24 cellular contexts compared by ENCODE assay signal in genomic region chr6:166410426-166410935, GRCh38. TPM values are rescaled to one million over a fixed set of nuclear protein-coding genes. Genes with fewer than 3 reads are reported as not detected.
DNase-seq lines count a peak whose midpoint lies in the region; ATAC-seq, FAIRE-seq and TF ChIP-seq lines count a peak whose summit lies in the region.
"Had no signal": no experiment of that assay in that cellular context is flagged by ENCODE, and none has a peak within 500 bp of the region (broad histone marks: within the 10 kb centered on the region; RNA-seq: fewer than 3 reads in every experiment).

No MANE protein-coding gene starts in this region.

- DNase-seq in CD8-positive, alpha-beta memory T cell, result peak in 1 of 5 donors; percentile 35
- DNase-seq in GM23338 (ENCODE audit: low spot score) (no peak), K562 (ENCODE audit: extremely low read depth in 1 of 4, low spot score in 3 of 4) (no peak), H7 (no peak), HT-29 (ENCODE audit: low spot score) (no peak), urothelium cell line (ENCODE audit: low spot score) (no peak)
- DNase-seq: activated CD4-positive, alpha-beta T cell treated with anti-CD3 and anti-CD28 coated beads, Interleukin-2, amount 50 U/mL, for 48 hours; activated T-cell treated with anti-CD3 and anti-CD28 coated beads, Interleukin-2, amount 50 U/mL, for 24 hours; amygdala; cerebellar nuclear complex; DMS153; effector CD8-positive, alpha-beta T cell; heart right ventricle; islet precursor cell; mammary epithelial cell; NCI-H1092 treated with DMSO at 0.1 percent for 48 hours; NCI-H2171; NCI-H774; spleen had no signal

- no peak overlapping the region for H2AFZ ChIP-seq in GM23338
- no peak overlapping the region for H2AFZ ChIP-seq in K562 (ENCODE audit: low read depth, low read length)

- peak overlapping the region in 7 of 8 donors; percentile 63 to 95 (median 82) for H3K27ac Mint-ChIP-seq in CD8-positive, alpha-beta memory T cell
- H3K27ac Mint-ChIP-seq in GM23338, result peak overlapping the region; percentile 9; the same call in 1 of the 2 replicates

- TF ChIP-seq CTCF in GM23338 (conservative IDR thresholded peaks at IDR 0.05; ENCODE audit: low read depth in 2 of 2) (no peak), K562 (IDR thresholded peaks at IDR 0.05 in 2 of 3, conservative IDR thresholded peaks at IDR 0.05 in 1 of 3; ENCODE audit: insufficient read depth in 2 of 3, low read depth in 1 of 3, low read length in 3 of 3) (no peak)

- 6% methylated on average over 10 of the region's 10 CpGs for WGBS in K562 (ENCODE audit: insufficient coverage, low coverage, missing lambda C conversion rate)

- H3K9me3 ChIP-seq in BLaER1, result no peaks in the 10 kb centered on the region
- no peaks in the 10 kb centered on the region for H3K9me3 ChIP-seq in CD8-positive, alpha-beta memory T cell (ENCODE audit: low read length)
- no peaks in the 10 kb centered on the region for H3K9me3 ChIP-seq in K562 (replicated peaks; ENCODE audit: control insufficient read depth, insufficient read depth, low read depth, low read length)
- H3K9me3 ChIP-seq: heart right ventricle, spleen, thoracic aorta had no signal

- no peaks in the 10 kb centered on the region for H3K9me3 Mint-ChIP-seq in CD8-positive, alpha-beta memory T cell
- no peaks in the 10 kb centered on the region for H3K9me3 Mint-ChIP-seq in GM23338
- H3K9me3 Mint-ChIP-seq: activated T-cell treated with anti-CD3 and anti-CD28 coated beads, Interleukin-2, amount 50 U/mL, for 24 hours had no signal

- H3K4me3 ChIP-seq in BLaER1 (no peak overlapping the region), GM23338 (no peak overlapping the region), K562 (no peak overlapping the region), H7 (ENCODE audit: insufficient read depth, low read depth, low read length) (no peak overlapping the region)
- no peak overlapping the region for H3K4me3 ChIP-seq in CD8-positive, alpha-beta memory T cell (ENCODE audit: low read length)
- H3K4me3 ChIP-seq: heart right ventricle, spleen, thoracic aorta had no signal

- no peaks in the 10 kb centered on the region for H3K36me3 ChIP-seq in BLaER1
- no peaks in the 10 kb centered on the region for H3K36me3 ChIP-seq in CD8-positive, alpha-beta memory T cell (ENCODE audit: insufficient read depth, low read length)
- H3K36me3 ChIP-seq in GM23338 (ENCODE audit: insufficient read depth), result no peaks in the 10 kb centered on the region
- no peaks in the 10 kb centered on the region for H3K36me3 ChIP-seq in K562 (ENCODE audit: control insufficient read depth, insufficient read depth, low read length)
- H3K36me3 ChIP-seq in H7 (replicated peaks; ENCODE audit: control insufficient read depth, insufficient read depth, low read length), result peaks cover 1% of the 10 kb centered on the region

- peaks cover 0 to 3% of the 10 kb centered on the region in 2 donors for H3K27me3 Mint-ChIP-seq in CD8-positive, alpha-beta memory T cell
- peaks cover 7% of the 10 kb centered on the region for H3K27me3 Mint-ChIP-seq in GM23338 (ENCODE audit: insufficient read depth, low read depth, poor library complexity)
- H3K27me3 Mint-ChIP-seq: activated T-cell treated with anti-CD3 and anti-CD28 coated beads, Interleukin-2, amount 50 U/mL, for 24 hours had no signal

- POLR2A ChIA-PET in CD8-positive, alpha-beta memory T cell (lab: Charles Lee), result no interaction called here
- POLR2A ChIA-PET in K562 (lab: Yijun Ruan, JAX), result interaction anchor here (0.6 to 1.3 kb wide), 3 partner anchors 10 to 130 kb away, joined by 3 to 5 read pairs (median 4); no protein-coding TSS in a partner anchor

- no peak for TF ChIP-seq POLR2A in K562 (conservative IDR thresholded peaks at IDR 0.05)

- no peaks in the 10 kb centered on the region for H3K36me3 Mint-ChIP-seq in CD8-positive, alpha-beta memory T cell
- peaks cover 18% of the 10 kb centered on the region for H3K36me3 Mint-ChIP-seq in GM23338 (ENCODE audit: low read depth)

- 0 out of 2 replicates have a peak, but pooled peaks cover under 1% of the 10 kb centered on the region for H3K9me2 ChIP-seq in GM23338 (ENCODE audit: insufficient read depth)

- H3K27me3 ChIP-seq in BLaER1 (no peaks in the 10 kb centered on the region), GM23338 (ENCODE audit: insufficient read depth) (no peaks in the 10 kb centered on the region), K562 (ENCODE audit: control insufficient read depth in 2 of 2, insufficient read depth in 2 of 2, low read length in 2 of 2) (peaks cover 55 to 82% of the 10 kb centered on the region in 2 experiments), H7 (ENCODE audit: control insufficient read depth, insufficient read depth, low read length) (no peaks in the 10 kb centered on the region)
- H3K27me3 ChIP-seq in CD8-positive, alpha-beta memory T cell (ENCODE audit: insufficient read depth, low read length, poor library complexity, severe bottlenecking), result no peaks in the 10 kb centered on the region
- H3K27me3 ChIP-seq: heart right ventricle, spleen had no signal

- H3K27ac ChIP-seq in BLaER1, result no peak overlapping the region
- no peak overlapping the region for H3K27ac ChIP-seq in CD8-positive, alpha-beta memory T cell (ENCODE audit: low read depth, low read length)
- 0 out of 2 replicates have a peak overlapping the region, but pooled peaks have one; percentile 2 for H3K27ac ChIP-seq in GM23338 (ENCODE audit: low read depth)
- H3K27ac ChIP-seq in K562 (ENCODE audit: extremely low read depth, low read depth, low read length), result no peak overlapping the region
- H3K27ac ChIP-seq: thoracic aorta had no signal

- H3K4me1 ChIP-seq in BLaER1 (peaks cover 21% of the 10 kb centered on the region), GM23338 (ENCODE audit: insufficient read depth) (peaks cover 10% of the 10 kb centered on the region), K562 (replicated peaks in 1 of 2; ENCODE audit: control insufficient read depth in 2 of 2, insufficient read depth in 2 of 2, low read length in 2 of 2) (peaks cover 0 to 11% of the 10 kb centered on the region in 2 experiments; a peak in 1 of 5 replicates)
- peaks cover 51% of the 10 kb centered on the region for H3K4me1 ChIP-seq in CD8-positive, alpha-beta memory T cell (ENCODE audit: insufficient read depth, low read length)
- H3K4me1 ChIP-seq: heart right ventricle had no signal

- H3K79me2 ChIP-seq in GM23338 (replicated peaks; ENCODE audit: insufficient read depth) (no peaks in the 10 kb centered on the region), K562 (ENCODE audit: control insufficient read depth, insufficient read depth, low read length) (no peaks in the 10 kb centered on the region)

- H4K20me1 ChIP-seq in BLaER1 (no peaks in the 10 kb centered on the region), GM23338 (replicated peaks; ENCODE audit: insufficient read depth) (no peaks in the 10 kb centered on the region; the same call in 1 of the 2 replicates), K562 (replicated peaks; ENCODE audit: control insufficient read depth, insufficient read depth, low read length) (peaks cover 8% of the 10 kb centered on the region; the same call in 1 of the 2 replicates)

- H3K9ac ChIP-seq in BLaER1 (no peak overlapping the region), K562 (ENCODE audit: insufficient read depth in 1 of 2, low read depth in 2 of 2, low read length in 2 of 2) (no peak overlapping the region)

- BruUV-seq in K562 (replicated peaks; lab: Mats Ljungman, UMichigan), result no TSS peak

- FAIRE-seq in K562 (lab: Jason Lieb, UNC), result peak; percentile 69
- no peak for FAIRE-seq in urothelium cell line (lab: Jason Lieb, UNC)
- FAIRE-seq: GM19239 had no signal

- CTCF ChIA-PET in CD8-positive, alpha-beta memory T cell (lab: Charles Lee), result interaction anchor here (1.0 to 3.8 kb wide), 7 partner anchors 10 to 213 kb away, joined by 3 to 36 read pairs (median 4); no protein-coding TSS in a partner anchor
- CTCF ChIA-PET in K562 (lab: Yijun Ruan, JAX; ENCODE audit: low intra/inter-chr PET ratio), result no interaction called here

- no peak for ATAC-seq in GM23338
- ATAC-seq in K562, result no peak
- no peak for ATAC-seq in HG03439 (IDR thresholded peaks at IDR 0.05; ENCODE audit: unreplicated experiment)
- ATAC-seq: heart right ventricle had no signal

- in situ Hi-C loops in K562 (cut with MboI), result no loop called here

- H3F3A ChIP-seq in GM23338 (replicated peaks; ENCODE audit: low read depth), result peaks cover 7% of the 10 kb centered on the region; the same call in 1 of the 2 replicates

- no peaks in the 10 kb centered on the region for H3K9me1 ChIP-seq in K562 (ENCODE audit: control insufficient read depth, insufficient read depth, low read length)

- peak overlapping the region; percentile 54 for H3K4me2 ChIP-seq in BLaER1
- no peak overlapping the region for H3K4me2 ChIP-seq in GM23338
- no peak overlapping the region for H3K4me2 ChIP-seq in K562 (ENCODE audit: insufficient read depth, low read length)

- peaks cover 60 to 73% (median 66%) of the 10 kb centered on the region in 3 donors for H3K4me1 Mint-ChIP-seq in CD8-positive, alpha-beta memory T cell
- H3K4me1 Mint-ChIP-seq in GM23338, result peaks cover 23% of the 10 kb centered on the region
- H3K4me1 Mint-ChIP-seq: neural crest cell had no signal

- TF ChIP-seq EP300 in K562 (IDR thresholded peaks at IDR 0.05; ENCODE audit: low read length), result no peak

- TF ChIP-seq RAD21 in K562 (CRISPR knock-in tag; conservative IDR thresholded peaks at IDR 0.05 in 1 of 2, IDR thresholded peaks at IDR 0.05 in 1 of 2), result no peak

- intact Hi-C loops in K562 (cut with micrococcal nuclease), result no loop called here

- peak overlapping the region; percentile 22 to 90 (median 66) for H3K4me3 Mint-ChIP-seq in CD8-positive, alpha-beta memory T cell
- no peak overlapping the region for H3K4me3 Mint-ChIP-seq in GM23338
- H3K4me3 Mint-ChIP-seq: activated T-cell treated with anti-CD3 and anti-CD28 coated beads, Interleukin-2, amount 50 U/mL, for 24 hours; neural crest cell had no signal

RNA-seq across cellular contexts. Expression of gene MPC1, which starts 27.7 kb away (rescaled TPM):
- 10 to 100 TPM; 36.3 to 39.3 TPM for total RNA-seq in CD8-positive, alpha-beta memory T cell
- polyA plus RNA-seq in CD8-positive, alpha-beta memory T cell, result 62.1 TPM
- total RNA-seq in GM23338 (2014; rRNA removed; shearing (Covaris generic)), result 15.5 and 23.4 TPM in 2 replicates
- 39.4 and 41.9 TPM in 2 replicates for polyA plus RNA-seq in GM23338 (2016; fragmentation: Nextera tagmentation; extraction: Ambion mirVana)
- 21.5 and 61.7 TPM in 2 replicates for total RNA-seq in K562 (2011; cell fraction: chromatin; rRNA removed; ENCODE audit: low replicate concordance)
- 19.8 and 26.6 TPM in 2 replicates for total RNA-seq in K562 (2011; cell fraction: nucleolus; rRNA removed)
- total RNA-seq in K562 (2011; cell fraction: nucleoplasm; rRNA removed), result 29.1 and 45.8 TPM in 2 replicates
- total RNA-seq in K562 (2014; rRNA removed), result 78.6 and 97.7 TPM in 2 replicates
- total RNA-seq in K562 (2014; rRNA removed; fragmentation: Illumina TruSeq; extraction: Trizol), result 132 and 145 TPM in 2 replicates
- total RNA-seq in K562 (2015; rRNA removed; fragmentation: Illumina TruSeq; extraction: Trizol), result 141 and 149 TPM in 2 replicates
- total RNA-seq in K562 (2021), result 103 and 110 TPM in 2 replicates
- 115 and 138 TPM in 2 replicates for polyA plus RNA-seq in K562 (2011; rRNA removed)
- 100 and 103 TPM in 2 replicates for polyA plus RNA-seq in K562 (2011; cell fraction: cytosol; rRNA removed)
- polyA plus RNA-seq in K562 (2011; cell fraction: nucleus; rRNA removed), result 48.3 and 68.3 TPM in 2 replicates
- 93.8 and 104 TPM in 2 replicates for polyA plus RNA-seq in K562 (2012)
- 148 and 185 TPM in 2 replicates for polyA plus RNA-seq in K562 (2014; fragmentation: Illumina TruSeq; extraction: Trizol)
- 100 to 1,000 TPM; 138 to 144 TPM for polyA plus RNA-seq in K562 (2014; fragmentation: Nextera tagmentation; extraction: Ambion mirVana)
- 113 and 114 TPM in 2 replicates for polyA plus RNA-seq in K562 (2014; rRNA removed)
- 54.6 and 59.0 TPM in 2 replicates for polyA minus RNA-seq in K562 (2011; rRNA and poly(A)+ RNA removed)
- 18.7 and 38.7 TPM in 2 replicates for polyA minus RNA-seq in K562 (2011; cell fraction: cytosol; rRNA and poly(A)+ RNA removed)
- 5.8 and 14.9 TPM in 2 replicates for polyA minus RNA-seq in K562 (2011; cell fraction: nucleus; rRNA and poly(A)+ RNA removed)
- total RNA-seq in H7 (2014; rRNA removed; shearing (Covaris generic)), result 6.8 and 15.2 TPM in 2 replicates
- 35.0 and 41.3 TPM in 2 replicates for total RNA-seq in HT-29 (2014; rRNA removed; shearing (Covaris generic))
